Comparison of ENCODE assay signal across 23 cellular contexts in genomic region chr11:46229250-46229649, GRCh38.
"Had no signal": no experiment of that assay in that cellular context is flagged by ENCODE, and none has a peak within 500 bp of the region (broad histone marks: within the 10 kb centered on the region; RNA-seq: fewer than 3 reads in every experiment).

No MANE protein-coding gene starts in this region.

- H3K4me1 ChIP-seq: adrenal gland, ascending aorta, heart left ventricle, prostate gland, stomach, transverse colon, uterus had no signal

- DNase-seq: activated CD4-positive, alpha-beta T cell treated with anti-CD3 and anti-CD28 coated beads, Interleukin-2, amount 10 ng/mL, durations not matched to agents 7 days and 5 days; activated gamma-delta T cell treated with Interleukin-2 at 50 U/mL for 16 hours; activated T-cell treated with anti-CD3 and anti-CD28 coated beads, Interleukin-2, amount 50 U/mL, for 1 hour; brain microvascular endothelial cell; caudate nucleus; effector CD4-positive, alpha-beta T cell; heart left ventricle; left ventricle myocardium superior; ovary; stimulated activated CD4-positive, alpha-beta T cell treated with anti-CD3 and anti-CD28 coated beads, Interleukin-4, amount 100 ng/mL, for 4 hours; stomach; transverse colon; uterus had no signal

- H3K4me1 Mint-ChIP-seq: activated CD4-positive, alpha-beta T cell treated with anti-CD3 and anti-CD28 coated beads, Interleukin-2, amount 10 ng/mL, durations not matched to agents 7 days and 5 days had no signal

- ATAC-seq: activated CD4-positive, CD25-positive, alpha-beta regulatory T cell treated with anti-CD3 and anti-CD28 coated beads, Interleukin-2, amount 50 U/mL, for 24 hours; activated naive CD4-positive, alpha-beta T cell treated with anti-CD3 and anti-CD28 coated beads, Interleukin-2, amount 50 U/mL, for 72 hours; heart left ventricle; left ventricle myocardium superior; natural killer cell treated with Interleukin-12 subunit alpha and Interleukin-12 subunit beta and Interleukin-15 and Interleukin-18, amount 100 ng/mL, for 72 hours had no signal

- H3K9me3 Mint-ChIP-seq: activated CD4-positive, alpha-beta T cell treated with anti-CD3 and anti-CD28 coated beads, Interleukin-2, amount 10 ng/mL, durations not matched to agents 7 days and 5 days; activated naive CD4-positive, alpha-beta T cell treated with anti-CD3 and anti-CD28 coated beads, Interleukin-2, amount 50 U/mL, for 72 hours; dendritic cell treated with granulocyte-macrophage colony-stimulating factor and Interleukin-4, amounts not matched to agents 40 ng/mL and 50 ng/mL, for 4 days; natural killer cell treated with Interleukin-12 subunit alpha and Interleukin-12 subunit beta and Interleukin-15 and Interleukin-18, amount 100 ng/mL, for 72 hours had no signal

- H3K27me3 Mint-ChIP-seq: dendritic cell treated with granulocyte-macrophage colony-stimulating factor and Interleukin-4, amounts not matched to agents 40 ng/mL and 50 ng/mL, for 4 days had no signal

- H3K4me3 Mint-ChIP-seq: activated CD4-positive, alpha-beta T cell treated with anti-CD3 and anti-CD28 coated beads, Interleukin-2, amount 10 ng/mL, durations not matched to agents 7 days and 5 days; dendritic cell treated with granulocyte-macrophage colony-stimulating factor and Interleukin-4, amounts not matched to agents 40 ng/mL and 50 ng/mL, for 4 days; natural killer cell treated with Interleukin-12 subunit alpha and Interleukin-12 subunit beta and Interleukin-15 and Interleukin-18, amount 100 ng/mL, for 72 hours had no signal

- H3K36me3 Mint-ChIP-seq: activated naive CD4-positive, alpha-beta T cell treated with anti-CD3 and anti-CD28 coated beads, Interleukin-2, amount 50 U/mL, for 72 hours; natural killer cell treated with Interleukin-12 subunit alpha and Interleukin-12 subunit beta and Interleukin-15 and Interleukin-18, amount 100 ng/mL, for 72 hours had no signal

- H3K4me3 ChIP-seq: adrenal gland, ascending aorta, heart left ventricle, ovary, prostate gland, stomach, transverse colon, uterus had no signal

- H3K27ac Mint-ChIP-seq: activated CD4-positive, alpha-beta T cell treated with anti-CD3 and anti-CD28 coated beads, Interleukin-2, amount 10 ng/mL, durations not matched to agents 7 days and 5 days; activated naive CD4-positive, alpha-beta T cell treated with anti-CD3 and anti-CD28 coated beads, Interleukin-2, amount 50 U/mL, for 72 hours; dendritic cell treated with granulocyte-macrophage colony-stimulating factor and Interleukin-4, amounts not matched to agents 40 ng/mL and 50 ng/mL, for 4 days; natural killer cell treated with Interleukin-12 subunit alpha and Interleukin-12 subunit beta and Interleukin-15 and Interleukin-18, amount 100 ng/mL, for 72 hours had no signal

- H3K9me3 ChIP-seq: adrenal gland, ascending aorta, ovary, prostate gland, transverse colon, uterus had no signal

- H3K27ac ChIP-seq: adrenal gland, ascending aorta, brain microvascular endothelial cell, heart left ventricle, ovary, prostate gland, stomach, transverse colon, uterus, VCaP had no signal

- FAIRE-seq: endometrium, islet of Langerhans had no signal
